Comparison of ENCODE assay signal across 8 cellular contexts in genomic region chr1:160032165-160032827, GRCh38. TPM values are rescaled to one million over a fixed set of nuclear protein-coding genes. Genes with fewer than 3 reads are reported as not detected.
DNase-seq lines count a peak whose midpoint lies in the region; ATAC-seq and TF ChIP-seq lines count a peak whose summit lies in the region.

No MANE protein-coding gene starts in this region.

- no peaks in the 10 kb centered on the region for H3K9me3 Mint-ChIP-seq in stimulated activated naive CD8-positive, alpha-beta T cell treated with anti-CD3 and anti-CD28 coated beads, Interleukin-15, Interleukin-2, amounts not matched to agents 100 ng/mL and 50 ng/mL, for 24 hours

- H3K27me3 Mint-ChIP-seq in stimulated activated naive CD8-positive, alpha-beta T cell treated with anti-CD3 and anti-CD28 coated beads, Interleukin-15, Interleukin-2, amounts not matched to agents 100 ng/mL and 50 ng/mL, for 24 hours: no peaks in the 10 kb centered on the region

- H3K4me3 ChIP-seq in GM12865 (ENCODE audit: low read depth, low read length) (peak overlapping the region; percentile 70), LNCaP clone FGC (ENCODE audit: low read depth, low read length) (peak overlapping the region; percentile 86), astrocyte of the spinal cord (ENCODE audit: low read depth, low read length) (peak overlapping the region; percentile 70), kidney epithelial cell (ENCODE audit: low read depth, low read length) (peak overlapping the region; percentile 77)

- peak overlapping the region; percentile 81 for H3K27ac Mint-ChIP-seq in stimulated activated naive CD8-positive, alpha-beta T cell treated with anti-CD3 and anti-CD28 coated beads, Interleukin-15, Interleukin-2, amounts not matched to agents 100 ng/mL and 50 ng/mL, for 24 hours

- H3K4me3 Mint-ChIP-seq in stimulated activated naive CD8-positive, alpha-beta T cell treated with anti-CD3 and anti-CD28 coated beads, Interleukin-15, Interleukin-2, amounts not matched to agents 100 ng/mL and 50 ng/mL, for 24 hours: peak overlapping the region; percentile 99

- H3K4me1 Mint-ChIP-seq in stimulated activated naive CD8-positive, alpha-beta T cell treated with anti-CD3 and anti-CD28 coated beads, Interleukin-15, Interleukin-2, amounts not matched to agents 100 ng/mL and 50 ng/mL, for 24 hours (ENCODE audit: low read depth): peaks cover 37% of the 10 kb centered on the region

- H3K27me3 ChIP-seq in kidney epithelial cell (ENCODE audit: control insufficient read depth, insufficient read depth, low read length): no peaks in the 10 kb centered on the region

- peak; percentile 40 for DNase-seq in A172 (ENCODE audit: low spot score)
- peak; percentile 27 for DNase-seq in GM12865 (ENCODE audit: low read depth)
- DNase-seq in LNCaP clone FGC (ENCODE audit: low read depth): no peak
- DNase-seq in astrocyte of the spinal cord (ENCODE audit: low read depth, low spot score): peak; percentile 4
- DNase-seq in kidney epithelial cell (ENCODE audit: low read depth): no peak

- H3K36me3 Mint-ChIP-seq in stimulated activated naive CD8-positive, alpha-beta T cell treated with anti-CD3 and anti-CD28 coated beads, Interleukin-15, Interleukin-2, amounts not matched to agents 100 ng/mL and 50 ng/mL, for 24 hours (ENCODE audit: low read depth): peaks cover 2% of the 10 kb centered on the region

- in situ Hi-C loops in astrocyte of the spinal cord (cut with HindIII; ENCODE audit: low sequenced_read_pairs): no loop called here

- TF ChIP-seq CTCF in GM12865 (IDR thresholded peaks at IDR 0.05; ENCODE audit: insufficient read depth, low read depth, low read length, missing control alignments) (no peak), LNCaP clone FGC (IDR thresholded peaks at IDR 0.05; ENCODE audit: control insufficient read depth, extremely low read depth, insufficient read depth) (no peak), astrocyte of the spinal cord (IDR thresholded peaks at IDR 0.05; ENCODE audit: low read depth, low read length) (no peak), kidney epithelial cell (IDR thresholded peaks at IDR 0.05; ENCODE audit: insufficient read depth, low read length, poor library complexity, severe bottlenecking) (no peak)

- ATAC-seq in GM18868 (IDR thresholded peaks at IDR 0.05; ENCODE audit: unreplicated experiment) (no peak), HG03354 (IDR thresholded peaks at IDR 0.05; ENCODE audit: poor library complexity, severe bottlenecking, unreplicated experiment) (no peak)

- no peaks in the 10 kb centered on the region for H3K36me3 ChIP-seq in kidney epithelial cell (ENCODE audit: control insufficient read depth, insufficient read depth, low read length)

RNA-seq across cellular contexts. Expression of gene PIGM, which starts 0.5 kb away (rescaled TPM):
- total RNA-seq in A172 (2014; rRNA removed; shearing (Covaris generic)): 11.4 and 12.8 TPM in 2 replicates
- total RNA-seq in kidney epithelial cell: 5.3 and 5.5 TPM in 2 replicates

RNA-seq across cellular contexts. Expression of gene KCNJ10, which starts 37.7 kb away (rescaled TPM):
- total RNA-seq in A172 (2014; rRNA removed; shearing (Covaris generic)): not detected in 2 replicates
- 0.04 TPM in 1 of 2 replicates, not detected in the other for total RNA-seq in kidney epithelial cell

RNA-seq across cellular contexts. Expression of gene KCNJ9, which starts 49.0 kb away (rescaled TPM):
- total RNA-seq in A172 (2014; rRNA removed; shearing (Covaris generic)): not detected in 2 replicates
- total RNA-seq in kidney epithelial cell: not detected in 2 replicates

Comparison
In these comparisons a context has a peak if more than half of its experiments do, and no peak if none do; other contexts are left out.
1. DNase-seq: peak in A172 (single experiment), GM12865 (single experiment) and astrocyte of the spinal cord (single experiment); none in LNCaP clone FGC (single experiment) and kidney epithelial cell (single experiment).
2. Peak in every context shown above with its lines, with median percentiles within 50 percentile points of each other: H3K4me3 ChIP-seq.